18 cellular contexts compared by ENCODE assay signal in the genomic region with DNA sequence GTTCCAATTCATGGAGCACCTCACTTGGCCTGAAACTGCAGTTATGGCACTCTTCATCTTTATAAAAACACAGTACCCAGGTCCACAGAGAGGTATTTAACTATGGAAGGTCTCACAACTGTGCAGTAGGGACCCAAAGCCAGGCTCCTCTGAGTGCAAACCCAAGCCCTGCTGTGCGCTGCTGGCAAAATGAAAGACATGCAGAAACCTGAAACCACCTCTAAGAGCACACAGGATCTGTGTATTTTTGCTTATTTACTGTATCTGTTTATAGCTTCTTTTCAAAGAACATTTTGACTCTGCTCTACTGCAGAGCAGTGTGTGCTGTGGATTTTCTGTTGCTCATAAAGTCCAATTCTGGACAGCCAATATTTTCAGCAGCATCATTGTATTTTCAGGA.
A peak's percentile ranks its signal among the peaks of the same experiment; 100 is the strongest.
DNase-seq lines count a peak whose midpoint lies in the region.
"Had no signal": no experiment of that assay in that cellular context is flagged by ENCODE, and none has a peak within 500 bp of the region (broad histone marks: within the 10 kb centered on the region; RNA-seq: fewer than 3 reads in every experiment).

No MANE protein-coding gene starts in this region.

- in situ Hi-C loops in G401 (cut with HindIII; ENCODE audit: low sequenced_read_pairs) = no loop called here

- DNase-seq in DMS 273 (lab: John Stamatoyannopoulos, UW; ENCODE audit: unreplicated experiment) (peak; percentile 49), DMS 273 treated with DMSO at 0.1 percent for 48 hours (lab: John Stamatoyannopoulos, UW) (no peak), NCI-H128 (lab: John Stamatoyannopoulos, UW; ENCODE audit: unreplicated experiment) (peak; percentile 3), NCI-H2171 (lab: John Stamatoyannopoulos, UW) (peak; percentile 8), RPMI8226 (peak; percentile 35), GM03348 (ENCODE audit: low spot score) (no peak), NCI-H524 treated with DMSO at 0.1 percent for 48 hours (lab: John Stamatoyannopoulos, UW) (no peak), G401 (ENCODE audit: low spot score) (no peak)
- DNase-seq: 8988T; GDM1; GOT3; KG1; NCI-H1436; NCI-H2227 treated with DMSO at 0.1 percent for 48 hours; NK-92 treated with Interleukin-12 subunit alpha and Interleukin-12 subunit beta, amount 100 ng/mL, for 24 hours; T-cell; T1000; WERI-Rb-1 had no signal

Comparison
In these comparisons a context has a peak if more than half of its experiments do, and no peak if none do; other contexts are left out.
1. DNase-seq: peak in DMS 273 (single experiment), NCI-H128 (single experiment), NCI-H2171 (single experiment) and RPMI8226 (single experiment); none in DMS 273 treated with DMSO at 0.1 percent for 48 hours (single experiment), GM03348 (single experiment), NCI-H524 treated with DMSO at 0.1 percent for 48 hours (single experiment) and G401 (single experiment).